24 cellular contexts compared by ENCODE assay signal in the genomic region with DNA sequence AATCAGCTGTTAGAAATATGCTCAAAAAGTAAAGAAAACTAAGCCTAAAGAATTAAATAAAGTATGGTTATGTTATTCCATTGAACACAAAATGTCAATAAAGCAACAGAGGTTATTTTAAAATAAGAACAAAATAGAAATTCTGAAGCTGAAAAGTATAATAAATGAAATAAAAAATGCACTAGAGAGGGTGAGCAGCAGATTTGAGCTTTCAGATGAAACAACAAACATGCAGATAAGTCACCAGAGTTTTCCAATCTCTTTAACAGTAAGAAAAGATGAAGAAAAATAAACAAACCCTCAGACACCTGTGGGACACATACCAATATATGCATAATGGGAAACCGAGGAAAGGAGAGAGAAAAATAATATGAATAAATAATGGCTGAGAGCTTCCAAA.
DNase-seq lines count a peak whose midpoint lies in the region; ATAC-seq, FAIRE-seq and TF ChIP-seq lines count a peak whose summit lies in the region.
"Had no signal": no experiment of that assay in that cellular context is flagged by ENCODE, and none has a peak within 500 bp of the region (broad histone marks: within the 10 kb centered on the region; RNA-seq: fewer than 3 reads in every experiment).

No MANE protein-coding gene starts in this region.

- no peak for TF ChIP-seq POLR2A in HCT116 (IDR thresholded peaks at IDR 0.05; ENCODE audit: borderline replicate concordance, extremely low read depth, insufficient read depth, insufficient read length)
- no peak for TF ChIP-seq POLR2A in K562 (conservative IDR thresholded peaks at IDR 0.05)

- WGBS in K562 (ENCODE audit: insufficient coverage, low coverage, missing lambda C conversion rate) = 0% methylated on average over 1 of the region's 1 CpG

- H3K4me2 ChIP-seq in HCT116 (ENCODE audit: low read length) (no peak overlapping the region), Karpas-422 (ENCODE audit: low read depth, low read length, poor library complexity, severe bottlenecking) (no peak overlapping the region), K562 (ENCODE audit: insufficient read depth, low read length) (no peak overlapping the region)
- H3K4me2 ChIP-seq: BLaER1 had no signal

- DNase-seq in Caki2 (ENCODE audit: low read depth) = peak; percentile 4
- DNase-seq in HCT116 (ENCODE audit: low read depth, low spot score) = no peak
- peak; percentile 30 for DNase-seq in Karpas-422
- DNase-seq in K562 (ENCODE audit: extremely low read depth in 1 of 4, low spot score in 3 of 4) = no peak
- no peak for DNase-seq in effector CD4-positive, alpha-beta T cell
- no peak for DNase-seq in activated CD4-positive, alpha-beta T cell treated with anti-CD3 and anti-CD28 coated beads, Interleukin-2, amount 50 U/mL, for 48 hours
- DNase-seq: 8988T; ACHN; BE2C; C1 segment of cervical spinal cord; Calu3; CD4-positive, alpha-beta memory T cell; CD4-positive, CD25-positive, alpha-beta regulatory T cell; CD8-positive, alpha-beta memory T cell; COR-L47; DMS79 treated with DMSO at 0.1 percent for 48 hours; GF-D8 had no signal

- no peak overlapping the region for H2AFZ ChIP-seq in HCT116 (ENCODE audit: low read depth, low read length, poor library complexity, severe bottlenecking)
- H2AFZ ChIP-seq in Karpas-422 (ENCODE audit: low read length) = no peak overlapping the region
- H2AFZ ChIP-seq in K562 (ENCODE audit: low read depth, low read length) = no peak overlapping the region

- no peak for TF ChIP-seq EP300 in K562 (IDR thresholded peaks at IDR 0.05; ENCODE audit: low read length)

- no peak overlapping the region for H3K9ac ChIP-seq in HCT116 (ENCODE audit: low read length)
- no peak overlapping the region for H3K9ac ChIP-seq in Karpas-422 (ENCODE audit: low read length)
- H3K9ac ChIP-seq in K562 (ENCODE audit: insufficient read depth in 1 of 2, low read depth in 2 of 2, low read length in 2 of 2) = no peak overlapping the region
- H3K9ac ChIP-seq: BLaER1 had no signal

- TF ChIP-seq CTCF in HCT116 (IDR thresholded peaks at IDR 0.05 in 2 of 3, conservative IDR thresholded peaks at IDR 0.05 in 1 of 3; ENCODE audit: borderline replicate concordance in 1 of 3, insufficient read depth in 1 of 3, low read depth in 2 of 3, low read length in 2 of 3) (no peak), K562 (IDR thresholded peaks at IDR 0.05 in 2 of 3, conservative IDR thresholded peaks at IDR 0.05 in 1 of 3; ENCODE audit: insufficient read depth in 2 of 3, low read depth in 1 of 3, low read length in 3 of 3) (no peak)

- CTCF ChIA-PET in HCT116 (lab: Charles Lee) (no interaction called here), K562 (lab: Yijun Ruan, JAX; ENCODE audit: low intra/inter-chr PET ratio) (interaction anchor here (0.7 kb wide), 1 partner anchor 889 kb away, joined by 3 read pairs; no protein-coding TSS in a partner anchor)

- BruUV-seq in HCT116 (replicated peaks; lab: Mats Ljungman, UMichigan) = no TSS peak
- BruUV-seq in K562 (replicated peaks; lab: Mats Ljungman, UMichigan) = no TSS peak

- no peaks in the 10 kb centered on the region for H4K20me1 ChIP-seq in HCT116 (ENCODE audit: insufficient read depth)
- H4K20me1 ChIP-seq in Karpas-422 (ENCODE audit: insufficient read depth, low read depth, low read length) = no peaks in the 10 kb centered on the region
- no peaks in the 10 kb centered on the region for H4K20me1 ChIP-seq in K562 (replicated peaks; ENCODE audit: control insufficient read depth, insufficient read depth, low read length)
- H4K20me1 ChIP-seq: BLaER1 had no signal

- ATAC-seq in HCT116 (no peak), K562 (no peak), GM18498 (IDR thresholded peaks at IDR 0.05; ENCODE audit: unreplicated experiment) (no peak)

- TF ChIP-seq RAD21 in HCT116 (IDR thresholded peaks at IDR 0.05; ENCODE audit: low read depth) (no peak), K562 (CRISPR knock-in tag; conservative IDR thresholded peaks at IDR 0.05 in 1 of 2, IDR thresholded peaks at IDR 0.05 in 1 of 2) (no peak)

- no peaks in the 10 kb centered on the region for H3K9me1 ChIP-seq in K562 (ENCODE audit: control insufficient read depth, insufficient read depth, low read length)

- H3K36me3 ChIP-seq in HCT116 (ENCODE audit: control insufficient read depth in 1 of 2, insufficient read depth in 2 of 2, low read length in 2 of 2) (no peaks in the 10 kb centered on the region), Karpas-422 (ENCODE audit: insufficient read depth, low read length) (no peaks in the 10 kb centered on the region), K562 (ENCODE audit: control insufficient read depth, insufficient read depth, low read length) (no peaks in the 10 kb centered on the region)
- H3K36me3 ChIP-seq: BE2C, BLaER1 had no signal

- intact Hi-C loops in HCT116 (cut with micrococcal nuclease) (no loop called here), K562 (cut with micrococcal nuclease) (no loop called here)

- no peak overlapping the region for H3K27ac ChIP-seq in HCT116 (ENCODE audit: low read depth, low read length)
- no peak overlapping the region for H3K27ac ChIP-seq in Karpas-422 (ENCODE audit: low read length)
- no peak overlapping the region for H3K27ac ChIP-seq in K562 (ENCODE audit: extremely low read depth, low read depth, low read length)
- H3K27ac ChIP-seq: BLaER1 had no signal

- POLR2A ChIA-PET in HCT116 (lab: Charles Lee) = no interaction called here
- POLR2A ChIA-PET in K562 (lab: Yijun Ruan, JAX) = no interaction called here

- H3K27me3 ChIP-seq in HCT116 (ENCODE audit: insufficient read depth, low read length) = no peaks in the 10 kb centered on the region
- H3K27me3 ChIP-seq in Karpas-422 (ENCODE audit: low read length) = no peaks in the 10 kb centered on the region
- no peaks in the 10 kb centered on the region for H3K27me3 ChIP-seq in K562 (ENCODE audit: control insufficient read depth in 2 of 2, insufficient read depth in 2 of 2, low read length in 2 of 2)
- H3K27me3 ChIP-seq: BE2C had no signal

- H3K79me2 ChIP-seq in HCT116 (ENCODE audit: insufficient read depth, low read length) = no peaks in the 10 kb centered on the region
- no peaks in the 10 kb centered on the region for H3K79me2 ChIP-seq in Karpas-422 (ENCODE audit: low read length)
- H3K79me2 ChIP-seq in K562 (ENCODE audit: control insufficient read depth, insufficient read depth, low read length) = no peaks in the 10 kb centered on the region

- H3K9me3 ChIP-seq in HCT116 (ENCODE audit: control insufficient read depth in 1 of 2, insufficient read depth in 1 of 2, low read depth in 1 of 2, low read length in 2 of 2) = no peaks in the 10 kb centered on the region; a peak in 1 of 4 replicates
- peaks cover 12% of the 10 kb centered on the region for H3K9me3 ChIP-seq in Karpas-422 (ENCODE audit: low read length)
- H3K9me3 ChIP-seq in K562 (replicated peaks; ENCODE audit: control insufficient read depth, insufficient read depth, low read depth, low read length) = 0 out of 2 replicates have a peak, but pooled peaks cover 1% of the 10 kb centered on the region
- H3K9me3 ChIP-seq: BE2C had no signal

- H3K9me2 ChIP-seq in HCT116 (ENCODE audit: insufficient read depth) (no peaks in the 10 kb centered on the region), Karpas-422 (replicated peaks; ENCODE audit: insufficient read depth, low read length) (no peaks in the 10 kb centered on the region)

- H3K4me3 ChIP-seq in HCT116 (replicated peaks in 1 of 2; ENCODE audit: low read depth in 1 of 2, low read length in 2 of 2) (no peak overlapping the region), Karpas-422 (ENCODE audit: low read length) (no peak overlapping the region), K562 (no peak overlapping the region)
- H3K4me3 ChIP-seq: BLaER1 had no signal

- no peak for FAIRE-seq in K562 (lab: Jason Lieb, UNC)
- FAIRE-seq: A204.1, D721Med, G401.6, GM12891, GM18507 had no signal

- H3K4me1 ChIP-seq in HCT116 (ENCODE audit: control insufficient read depth in 1 of 2, insufficient read depth in 2 of 2, low read length in 2 of 2) = no peaks in the 10 kb centered on the region
- H3K4me1 ChIP-seq in Karpas-422 (ENCODE audit: low read length) = no peaks in the 10 kb centered on the region
- H3K4me1 ChIP-seq in K562 (replicated peaks in 1 of 2; ENCODE audit: control insufficient read depth in 2 of 2, insufficient read depth in 2 of 2, low read length in 2 of 2) = no peaks in the 10 kb centered on the region
- H3K4me1 ChIP-seq: BE2C had no signal

- RAD21 ChIA-PET in HCT116 (lab: Charles Lee; ENCODE audit: low non-redundant PET in 1 of 2, low total read pairs in 2 of 2, uncharacterized antibody in 2 of 2, unreplicated experiment in 2 of 2) = no interaction called here

- in situ Hi-C loops in Caki2 (cut with HindIII; ENCODE audit: low pct_unique_long_range_greater_than_20kb, low sequenced_read_pairs) = no loop called here
- in situ Hi-C loops in K562 (cut with MboI) = no loop called here

TF ChIP-seq in HCT116, 20 proteins besides CTCF, POLR2A, EP300 and RAD21:
- TF ChIP-seq FOSL1 (IDR thresholded peaks at IDR 0.05; ENCODE audit: low read depth) = no peak
- 0 out of 2 replicates have a peak, but pooled peaks have one; percentile 20 for TF ChIP-seq CBX3 (IDR thresholded peaks at IDR 0.05; ENCODE audit: low read depth)

TF ChIP-seq in K562, 482 proteins besides CTCF, POLR2A, EP300 and RAD21:
- TF ChIP-seq CBX5 (IDR thresholded peaks at IDR 0.05; ENCODE audit: borderline replicate concordance, low read depth) (peak; percentile 49; the same call in 1 of the 2 replicates), CBX3 (IDR thresholded peaks at IDR 0.05; ENCODE audit: borderline replicate concordance in 1 of 2, low read length in 2 of 2) (peak in 1 of 2 experiments; percentile 72; a peak in 1 of 3 replicates), TRIM28 (IDR thresholded peaks at IDR 0.05) (peak; percentile 75; the same call in 1 of the 2 replicates), TCF7 (IDR thresholded peaks at IDR 0.05; ENCODE audit: borderline replicate concordance) (no peak), RFX7 (CRISPR knock-in tag; IDR thresholded peaks at IDR 0.05) (no peak)

Comparison
In these comparisons a context has a peak if more than half of its experiments do, and no peak if none do; other contexts are left out.
1. DNase-seq: peak in Caki2 (single experiment) and Karpas-422 (single experiment); none in HCT116 (single experiment), K562 (0 of 4), effector CD4-positive, alpha-beta T cell (single experiment) and activated CD4-positive, alpha-beta T cell treated with anti-CD3 and anti-CD28 coated beads, Interleukin-2, amount 50 U/mL, for 48 hours (0 of 2).